ENCODE assay signal across 26 cellular contexts in genomic region chr5:175082866-175083590, GRCh38.
"Had no signal": no experiment of that assay in that cellular context is flagged by ENCODE, and none has a peak within 500 bp of the region (broad histone marks: within the 10 kb centered on the region; RNA-seq: fewer than 3 reads in every experiment).

No MANE protein-coding gene starts in this region.

- H3K27ac ChIP-seq: esophagus squamous epithelium, gastroesophageal sphincter, heart left ventricle, left lung, neutrophil, parathyroid adenoma, right atrium auricular region, sigmoid colon, skin epidermis, spleen, thoracic aorta, tibial nerve, upper lobe of right lung, uterus had no signal

- H3K27me3 ChIP-seq: esophagus squamous epithelium, gastroesophageal sphincter, left lung, neutrophil, right atrium auricular region, sigmoid colon, spleen, tibial nerve, upper lobe of right lung, uterus had no signal

- H3K79me2 ChIP-seq: parathyroid adenoma had no signal

- DNase-seq: cortex of kidney; effector memory CD8-positive, alpha-beta T cell; erythroblast; esophagus squamous epithelium; foreskin fibroblast; heart left ventricle; hippocampal formation; left cardiac atrium; left lung; mesenchymal stem cell; mucosa of descending colon; naive B cell; sigmoid colon; spleen; stimulated activated CD4-positive, alpha-beta T cell treated with anti-CD3 and anti-CD28 coated beads, Interleukin-4, amount 100 ng/mL, for 4 hours; upper lobe of right lung; uterus had no signal

- H2AFZ ChIP-seq: parathyroid adenoma had no signal

- H3K9me3 ChIP-seq: esophagus squamous epithelium, heart left ventricle, left lung, mucosa of descending colon, neutrophil, right atrium auricular region, sigmoid colon, spleen, thoracic aorta, tibial nerve, upper lobe of right lung, uterus had no signal

- H3K4me3 ChIP-seq: esophagus squamous epithelium, gastroesophageal sphincter, heart left ventricle, left lung, mucosa of descending colon, right atrium auricular region, sigmoid colon, skin epidermis, spleen, thoracic aorta, tibial nerve, upper lobe of right lung, uterus had no signal

- H3K36me3 ChIP-seq: esophagus squamous epithelium, gastroesophageal sphincter, heart left ventricle, left lung, neutrophil, right atrium auricular region, sigmoid colon, spleen, thoracic aorta, tibial nerve, upper lobe of right lung, uterus had no signal

- H3K9ac ChIP-seq: parathyroid adenoma had no signal

- H3K4me1 ChIP-seq: esophagus squamous epithelium, gastroesophageal sphincter, heart left ventricle, left lung, parathyroid adenoma, right atrium auricular region, sigmoid colon, spleen, tibial nerve, upper lobe of right lung, uterus had no signal

- ATAC-seq: effector memory CD8-positive, alpha-beta T cell; gastroesophageal sphincter; heart left ventricle; left cardiac atrium; left lung; mucosa of descending colon; natural killer cell treated with Interleukin-12 subunit alpha and Interleukin-12 subunit beta and Interleukin-15 and Interleukin-18, amount 100 ng/mL, for 72 hours; stimulated activated memory B cell treated with anti-CD40 and anti-IgM and Interleukin-4, amounts not matched to agents 10 μg/mL and 1 μg/mL and 100 μg/mL, for 72 hours; upper lobe of right lung had no signal
